Comparison of ENCODE assay signal across 27 cellular contexts in genomic region chr4:72677886-72678285, GRCh38.
"Had no signal": no experiment of that assay in that cellular context is flagged by ENCODE, and none has a peak within 500 bp of the region (broad histone marks: within the 10 kb centered on the region; RNA-seq: fewer than 3 reads in every experiment).

No MANE protein-coding gene starts in this region.

- H3K27me3 ChIP-seq: stomach, suprapubic skin, testis, thyroid gland, tibial artery, tibial nerve, transverse colon, upper lobe of left lung, upper lobe of right lung, uterus, vagina had no signal

- H3K27ac ChIP-seq: stomach, suprapubic skin, testis, thoracic aorta, thyroid gland, tibial artery, tibial nerve, transverse colon, upper lobe of left lung, upper lobe of right lung, uterus, vagina had no signal

- H3K4me3 Mint-ChIP-seq: stimulated activated effector memory CD8-positive, alpha-beta T cell treated with anti-CD3 and anti-CD28 coated beads, Interleukin-12 subunit alpha, Interleukin-12 subunit beta, amount 100 ng/mL, for 72 hours; stimulated activated memory B cell treated with anti-CD40 and anti-IgM and Interleukin-4, amounts not matched to agents 10 μg/mL and 1 μg/mL and 100 μg/mL, for 72 hours; stimulated activated naive B cell treated with anti-CD40 and anti-IgM and Interleukin-4, amounts not matched to agents 10 μg/mL and 1 μg/mL and 100 μg/mL, for 72 hours; stimulated activated naive CD8-positive, alpha-beta T cell treated with anti-CD3 and anti-CD28 coated beads, Interleukin-15, amount 100 ng/mL, for 72 hours; stimulated activated naive CD8-positive, alpha-beta T cell treated with anti-CD3 and anti-CD28 coated beads, Interleukin-15, Interleukin-2, amounts not matched to agents 100 ng/mL and 50 ng/mL, for 24 hours; type B pancreatic cell had no signal

- H3K9me3 ChIP-seq: suprapubic skin, testis, thoracic aorta, thyroid gland, tibial artery, transverse colon, upper lobe of left lung, upper lobe of right lung, uterus, vagina had no signal

- H3K9me3 Mint-ChIP-seq: stimulated activated memory B cell treated with anti-CD40 and anti-IgM and Interleukin-4, amounts not matched to agents 10 μg/mL and 1 μg/mL and 100 μg/mL, for 72 hours; stimulated activated naive CD8-positive, alpha-beta T cell treated with anti-CD3 and anti-CD28 coated beads, Interleukin-15, Interleukin-2, amounts not matched to agents 100 ng/mL and 50 ng/mL, for 24 hours; type B pancreatic cell had no signal

- H3K27ac Mint-ChIP-seq: stimulated activated effector memory CD8-positive, alpha-beta T cell treated with anti-CD3 and anti-CD28 coated beads, Interleukin-12 subunit alpha, Interleukin-12 subunit beta, amount 100 ng/mL, for 72 hours; stimulated activated memory B cell treated with anti-CD40 and anti-IgM and Interleukin-4, amounts not matched to agents 10 μg/mL and 1 μg/mL and 100 μg/mL, for 72 hours; stimulated activated naive B cell treated with anti-CD40 and anti-IgM and Interleukin-4, amounts not matched to agents 10 μg/mL and 1 μg/mL and 100 μg/mL, for 72 hours; stimulated activated naive CD8-positive, alpha-beta T cell treated with anti-CD3 and anti-CD28 coated beads, Interleukin-15, amount 100 ng/mL, for 72 hours; stimulated activated naive CD8-positive, alpha-beta T cell treated with anti-CD3 and anti-CD28 coated beads, Interleukin-15, Interleukin-2, amounts not matched to agents 100 ng/mL and 50 ng/mL, for 24 hours; type B pancreatic cell had no signal

- H3K4me3 ChIP-seq: stomach, suprapubic skin, testis, thoracic aorta, thyroid gland, tibial artery, tibial nerve, transverse colon, upper lobe of left lung, upper lobe of right lung, uterus, vagina had no signal

- H3K36me3 ChIP-seq: stomach, suprapubic skin, thoracic aorta, thyroid gland, tibial artery, tibial nerve, transverse colon, upper lobe of left lung, upper lobe of right lung, uterus, vagina had no signal

- H3K4me1 Mint-ChIP-seq: stimulated activated effector memory CD8-positive, alpha-beta T cell treated with anti-CD3 and anti-CD28 coated beads, Interleukin-12 subunit alpha, Interleukin-12 subunit beta, amount 100 ng/mL, for 72 hours; stimulated activated memory B cell treated with anti-CD40 and anti-IgM and Interleukin-4, amounts not matched to agents 10 μg/mL and 1 μg/mL and 100 μg/mL, for 72 hours; stimulated activated naive B cell treated with anti-CD40 and anti-IgM and Interleukin-4, amounts not matched to agents 10 μg/mL and 1 μg/mL and 100 μg/mL, for 72 hours; stimulated activated naive CD8-positive, alpha-beta T cell treated with anti-CD3 and anti-CD28 coated beads, Interleukin-15, amount 100 ng/mL, for 72 hours had no signal

- H3K27me3 Mint-ChIP-seq: stimulated activated memory B cell treated with anti-CD40 and anti-IgM and Interleukin-4, amounts not matched to agents 10 μg/mL and 1 μg/mL and 100 μg/mL, for 72 hours; stimulated activated naive B cell treated with anti-CD40 and anti-IgM and Interleukin-4, amounts not matched to agents 10 μg/mL and 1 μg/mL and 100 μg/mL, for 72 hours had no signal

- H3K4me1 ChIP-seq: stomach, suprapubic skin, testis, thyroid gland, tibial artery, tibial nerve, transverse colon, upper lobe of left lung, upper lobe of right lung, uterus, vagina had no signal

- DNase-seq: stimulated activated CD4-positive, alpha-beta T cell treated with anti-CD3 and anti-CD28 coated beads, Interleukin-2, amount 100 ng/mL, for 48 hours; stimulated activated CD4-positive, alpha-beta T cell treated with anti-CD3 and anti-CD28 coated beads, Interleukin-4, amount 100 ng/mL, for 1 hour; stimulated activated CD4-positive, alpha-beta T cell treated with anti-CD3 and anti-CD28 coated beads, Interleukin-4, amount 100 ng/mL, for 24 hours; stimulated activated CD4-positive, alpha-beta T cell treated with anti-CD3 and anti-CD28 coated beads, Interleukin-4, amount 100 ng/mL, for 4 hours; stimulated activated CD8-positive, alpha-beta memory T cell treated with anti-CD3 and anti-CD28 coated beads, Interleukin-4, amount 100 ng/mL, for 48 hours; stimulated activated naive B cell treated with anti-CD40 and anti-IgM and Interleukin-4, amounts not matched to agents 10 μg/mL and 1 μg/mL and 100 μg/mL, for 72 hours; stimulated activated naive CD4-positive, alpha-beta T cell; stimulated activated naive CD4-positive, alpha-beta T cell treated with Interleukin-2 at 50 U/mL for 16 hours; stimulated activated naive CD8-positive, alpha-beta T cell treated with anti-CD3 and anti-CD28 coated beads, Interleukin-15, amount 100 ng/mL, for 72 hours; stimulated activated naive CD8-positive, alpha-beta T cell treated with anti-CD3 and anti-CD28 coated beads, Interleukin-15, Interleukin-2, amounts not matched to agents 100 U/mL and 50 U/mL, for 24 hours; stomach; substantia nigra; testis; thyroid gland; tibial artery; transverse colon; upper lobe of left lung; uterus had no signal

- H3K36me3 Mint-ChIP-seq: stimulated activated effector memory CD8-positive, alpha-beta T cell treated with anti-CD3 and anti-CD28 coated beads, Interleukin-12 subunit alpha, Interleukin-12 subunit beta, amount 100 ng/mL, for 72 hours; stimulated activated memory B cell treated with anti-CD40 and anti-IgM and Interleukin-4, amounts not matched to agents 10 μg/mL and 1 μg/mL and 100 μg/mL, for 72 hours; stimulated activated naive B cell treated with anti-CD40 and anti-IgM and Interleukin-4, amounts not matched to agents 10 μg/mL and 1 μg/mL and 100 μg/mL, for 72 hours; type B pancreatic cell had no signal
